Comparison of ENCODE assay signal across 26 cellular contexts in genomic region chr14:64098120-64098519, GRCh38.
"Had no signal": no experiment of that assay in that cellular context is flagged by ENCODE, and none has a peak within 500 bp of the region (broad histone marks: within the 10 kb centered on the region; RNA-seq: fewer than 3 reads in every experiment).

No MANE protein-coding gene starts in this region.

- H3K36me3 ChIP-seq: cardiac muscle cell had no signal

- H3K27me3 ChIP-seq: cardiac muscle cell, dorsolateral prefrontal cortex, gastrocnemius medialis, heart left ventricle, tibial artery had no signal

- DNase-seq: activated CD4-positive, alpha-beta T cell treated with anti-CD3 and anti-CD28 coated beads, Interleukin-2, amount 10 ng/mL, durations not matched to agents 7 days and 5 days; activated CD8-positive, alpha-beta T cell treated with anti-CD3 and anti-CD28 coated beads, Interleukin-2, amount 10 ng/mL, durations not matched to agents 7 days and 5 days; activated T-cell treated with anti-CD3 and anti-CD28 coated beads, Interleukin-2, amount 50 U/mL, for 24 hours; amniotic stem cell; dorsolateral prefrontal cortex; endodermal cell; gastrocnemius medialis; heart left ventricle; kidney glomerular epithelial cell; mesenchymal stem cell; naive thymus-derived CD8-positive, alpha-beta T cell; occipital lobe; posterior cingulate gyrus; retina; SIG-M5; stimulated activated CD4-positive, alpha-beta T cell treated with anti-CD3 and anti-CD28 coated beads, Interleukin-12 subunit alpha, Interleukin-12 subunit beta, amount 100 ng/mL, for 4 hours; stimulated activated CD4-positive, alpha-beta T cell treated with anti-CD3 and anti-CD28 coated beads, Interleukin-1b, Interleukin-23, amount 100 ng/mL, for 48 hours; stimulated activated CD8-positive, alpha-beta memory T cell treated with anti-CD3 and anti-CD28 coated beads, Interleukin-4, amount 100 ng/mL, for 48 hours; stimulated activated naive CD4-positive, alpha-beta T cell treated with Interleukin-2 at 50 U/mL for 16 hours; T-helper 1 cell; T1000; tibial artery had no signal

- H3K9me3 ChIP-seq: gastrocnemius medialis, heart left ventricle, tibial artery had no signal

- H3K4me3 ChIP-seq: cardiac muscle cell, dorsolateral prefrontal cortex, gastrocnemius medialis, heart left ventricle, tibial artery had no signal

- H3K27me3 Mint-ChIP-seq: activated CD4-positive, alpha-beta T cell treated with anti-CD3 and anti-CD28 coated beads, Interleukin-2, amount 10 ng/mL, durations not matched to agents 7 days and 5 days; activated T-cell treated with anti-CD3 and anti-CD28 coated beads, Interleukin-2, amount 50 U/mL, for 24 hours; naive thymus-derived CD8-positive, alpha-beta T cell had no signal

- ATAC-seq: activated CD4-positive, CD25-positive, alpha-beta regulatory T cell treated with anti-CD3 and anti-CD28 coated beads, Interleukin-2, amount 50 U/mL, for 24 hours; activated CD8-positive, alpha-beta T cell treated with anti-CD3 and anti-CD28 coated beads, Interleukin-2, amount 10 ng/mL, durations not matched to agents 7 days and 5 days; activated naive CD4-positive, alpha-beta T cell treated with anti-CD3 and anti-CD28 coated beads, Interleukin-2, amount 50 U/mL, for 72 hours; gastrocnemius medialis; heart left ventricle; naive thymus-derived CD8-positive, alpha-beta T cell had no signal

- H3K27ac Mint-ChIP-seq: activated CD4-positive, alpha-beta T cell treated with anti-CD3 and anti-CD28 coated beads, Interleukin-2, amount 10 ng/mL, durations not matched to agents 7 days and 5 days; activated CD8-positive, alpha-beta T cell treated with anti-CD3 and anti-CD28 coated beads, Interleukin-2, amount 10 ng/mL, durations not matched to agents 7 days and 5 days; activated naive CD4-positive, alpha-beta T cell treated with anti-CD3 and anti-CD28 coated beads, Interleukin-2, amount 50 U/mL, for 72 hours; activated T-cell treated with anti-CD3 and anti-CD28 coated beads, Interleukin-2, amount 50 U/mL, for 24 hours; endodermal cell; naive thymus-derived CD8-positive, alpha-beta T cell had no signal

- H3K9me3 Mint-ChIP-seq: activated naive CD4-positive, alpha-beta T cell treated with anti-CD3 and anti-CD28 coated beads, Interleukin-2, amount 50 U/mL, for 72 hours; activated T-cell treated with anti-CD3 and anti-CD28 coated beads, Interleukin-2, amount 50 U/mL, for 24 hours; endodermal cell had no signal

- H3K4me1 ChIP-seq: gastrocnemius medialis, heart left ventricle had no signal

- H3K4me3 Mint-ChIP-seq: activated CD4-positive, alpha-beta T cell treated with anti-CD3 and anti-CD28 coated beads, Interleukin-2, amount 10 ng/mL, durations not matched to agents 7 days and 5 days; activated CD8-positive, alpha-beta T cell treated with anti-CD3 and anti-CD28 coated beads, Interleukin-2, amount 10 ng/mL, durations not matched to agents 7 days and 5 days; activated T-cell treated with anti-CD3 and anti-CD28 coated beads, Interleukin-2, amount 50 U/mL, for 24 hours; endodermal cell; naive thymus-derived CD8-positive, alpha-beta T cell had no signal

- H3K27ac ChIP-seq: cardiac muscle cell, dorsolateral prefrontal cortex, epithelial cell of prostate, gastrocnemius medialis, heart left ventricle, tibial artery had no signal

- H3K4me1 Mint-ChIP-seq: activated CD4-positive, alpha-beta T cell treated with anti-CD3 and anti-CD28 coated beads, Interleukin-2, amount 10 ng/mL, durations not matched to agents 7 days and 5 days; naive thymus-derived CD8-positive, alpha-beta T cell had no signal
